ENCODE assay signal across 10 cellular contexts in genomic region chr9:67858871-67859270, GRCh38. TPM values are rescaled to one million over a fixed set of nuclear protein-coding genes. Genes with fewer than 3 reads are reported as not detected.
DNase-seq lines count a peak whose midpoint lies in the region; ATAC-seq and TF ChIP-seq lines count a peak whose summit lies in the region.
"Not testable (repeated sequence)": the region's sequence is repeated elsewhere in the genome, so short reads cannot be mapped to it uniquely, and the experiment has no call there.
"Had no signal": no experiment of that assay in that cellular context is flagged by ENCODE, and none has a peak within 500 bp of the region (broad histone marks: within the 10 kb centered on the region; RNA-seq: fewer than 3 reads in every experiment).

ANKRD20A1 (plus strand) TSS chr9:67858931; CDS start chr9:67859427, 496 bp downstream.

- intact Hi-C loops in left colon (cut with DNase I, micrococcal nuclease); natural killer cell (cut with micrococcal nuclease); upper lobe of right lung (cut with DNase I): not testable (repeated sequence)

- DNase-seq in BE2C (peak; percentile 61), NT2/D1 (ENCODE audit: low read depth, low spot score) (peak; percentile 20), brain microvascular endothelial cell (peak; percentile 2), foreskin fibroblast (peak; percentile 32 to 38), upper lobe of right lung (peak; percentile 74)
- DNase-seq in left colon, natural killer cell: not testable (repeated sequence)

- not testable (repeated sequence) for H3K9ac ChIP-seq in NT2/D1 (ENCODE audit: insufficient read length, low read depth)

- H3K4me1 ChIP-seq in BE2C; NT2/D1 (ENCODE audit: insufficient read depth, insufficient read length); upper lobe of right lung: not testable (repeated sequence)

- TF ChIP-seq CTCF in BE2C (IDR thresholded peaks at IDR 0.05; ENCODE audit: low read depth, low read length); brain microvascular endothelial cell (IDR thresholded peaks at IDR 0.05; ENCODE audit: low read depth, low read length, missing control alignments); foreskin fibroblast (IDR thresholded peaks at IDR 0.05; ENCODE audit: low read depth, low read length); natural killer cell (IDR thresholded peaks at IDR 0.05); upper lobe of right lung (IDR thresholded peaks at IDR 0.05): not testable (repeated sequence)

- not testable (repeated sequence) for H3K27me3 Mint-ChIP-seq in natural killer cell (ENCODE audit: low read depth in 2 of 2)

- H3K27ac ChIP-seq in brain microvascular endothelial cell, upper lobe of right lung: not testable (repeated sequence)

- not testable (repeated sequence) for H3K36me3 ChIP-seq in BE2C; NT2/D1 (ENCODE audit: insufficient read depth, insufficient read length, low read length); brain microvascular endothelial cell (replicated peaks); upper lobe of right lung

- in situ Hi-C loops in brain microvascular endothelial cell (cut with HindIII; ENCODE audit: low pct_ligation_motif_present, low sequenced_read_pairs) = not testable (repeated sequence)

- not testable (repeated sequence) for H3K27ac Mint-ChIP-seq in natural killer cell

- not testable (repeated sequence) for H3K27me3 ChIP-seq in BE2C; NT2/D1 (ENCODE audit: insufficient read depth, insufficient read length); brain microvascular endothelial cell (replicated peaks); upper lobe of right lung

- not testable (repeated sequence) for H3K9me3 ChIP-seq in BE2C; NT2/D1 (ENCODE audit: insufficient read depth, low read length); upper lobe of right lung

- peak; percentile 59 for ATAC-seq in GM21723 (IDR thresholded peaks at IDR 0.05; ENCODE audit: unreplicated experiment)
- ATAC-seq in left colon = peak; percentile 56
- not testable (repeated sequence) for ATAC-seq in natural killer cell
- ATAC-seq in upper lobe of right lung = peak; percentile 73

- not testable (repeated sequence) for H3K4me1 Mint-ChIP-seq in natural killer cell

- H3K9me3 Mint-ChIP-seq in natural killer cell = not testable (repeated sequence)

- peak within 1 kb of the TSS; percentile 58 for H3K4me3 Mint-ChIP-seq in natural killer cell

- not testable (repeated sequence) for H3K4me3 ChIP-seq in BE2C (ENCODE audit: low read depth, low read length); NT2/D1 (ENCODE audit: insufficient read length, low read depth); brain microvascular endothelial cell (ENCODE audit: low read depth, low read length); foreskin fibroblast (ENCODE audit: low read depth in 1 of 2, low read length in 2 of 2); upper lobe of right lung

- not testable (repeated sequence) for H3K36me3 Mint-ChIP-seq in natural killer cell

RNA-seq across cellular contexts. Expression of gene ANKRD20A1, which starts in this region (rescaled TPM):
- polyA plus RNA-seq in BE2C (2012; ENCODE audit: insufficient read depth, insufficient read length, low read depth) = 1.5 TPM
- total RNA-seq in left colon (1 to 10 TPM; 5.6 to 6.9 TPM), natural killer cell (1 to 10 TPM; 1.4 to 2.9 (median 1.6) TPM), upper lobe of right lung (1.5 TPM)
- total RNA-seq: GM23248 had no signal
- polyA plus RNA-seq: CD4-positive, alpha-beta memory T cell; GM23248 had no signal
